ENCODE assay signal across 11 cellular contexts in genomic region chr7:22858274-22858639, GRCh38. TPM values are rescaled to one million over a fixed set of nuclear protein-coding genes. Genes with fewer than 3 reads are reported as not detected.
DNase-seq lines count a peak whose midpoint lies in the region; ATAC-seq and TF ChIP-seq lines count a peak whose summit lies in the region.
"Had no signal": no experiment of that assay in that cellular context is flagged by ENCODE, and none has a peak within 500 bp of the region (broad histone marks: within the 10 kb centered on the region; RNA-seq: fewer than 3 reads in every experiment).

No MANE protein-coding gene starts in this region.

- peaks cover 27 to 32% of the 10 kb centered on the region in 2 donors for H3K4me1 Mint-ChIP-seq in natural killer cell treated with Interleukin-12 subunit alpha and Interleukin-12 subunit beta and Interleukin-15 and Interleukin-18, amount 100 ng/mL, for 72 hours (ENCODE audit: low read depth in 2 of 2)
- H3K4me1 Mint-ChIP-seq in natural killer cell: peaks cover 16 to 19% of the 10 kb centered on the region in 2 donors
- peaks cover 59% of the 10 kb centered on the region for H3K4me1 Mint-ChIP-seq in activated naive CD8-positive, alpha-beta T cell treated with anti-CD3 and anti-CD28 coated beads, Interleukin-2, amount 50 U/mL, for 24 hours

- H3K27me3 ChIP-seq in left lung (no peaks in the 10 kb centered on the region), aorta (ENCODE audit: control insufficient read depth in 1 of 2, insufficient read depth in 2 of 2, low read length in 1 of 2) (no peaks in the 10 kb centered on the region), MM.1S (replicated peaks; ENCODE audit: insufficient read depth, low read length) (no peaks in the 10 kb centered on the region)

- peaks cover 3 to 38% of the 10 kb centered on the region in 2 donors for H3K4me1 ChIP-seq in left lung
- peaks cover 0 to 9% of the 10 kb centered on the region in 2 donors for H3K4me1 ChIP-seq in aorta (ENCODE audit: control insufficient read depth in 1 of 2, insufficient read depth in 2 of 2, low read length in 2 of 2)
- H3K4me1 ChIP-seq in MM.1S (ENCODE audit: low read length): peaks cover 9% of the 10 kb centered on the region; the same call in 1 of the 2 replicates

- no peak for ATAC-seq in natural killer cell treated with Interleukin-12 subunit alpha and Interleukin-12 subunit beta and Interleukin-15 and Interleukin-18, amount 100 ng/mL, for 72 hours
- no peak for ATAC-seq in natural killer cell
- no peak for ATAC-seq in activated naive CD8-positive, alpha-beta T cell treated with anti-CD3 and anti-CD28 coated beads, Interleukin-2, amount 50 U/mL, for 24 hours
- no peak for ATAC-seq in left lung
- no peak for ATAC-seq in aorta (ENCODE audit: low FRiP score)
- no peak for ATAC-seq in GM21825 (IDR thresholded peaks at IDR 0.05; ENCODE audit: unreplicated experiment)
- ATAC-seq: left ventricle myocardium superior had no signal

- H3K36me3 ChIP-seq in left lung: peaks cover 0 to 8% of the 10 kb centered on the region in 2 donors
- peaks cover 2 to 7% of the 10 kb centered on the region in 2 donors for H3K36me3 ChIP-seq in aorta (ENCODE audit: control insufficient read depth in 1 of 2, insufficient read depth in 2 of 2, low read length in 1 of 2)
- no peaks in the 10 kb centered on the region; the same call in 1 of the 2 replicates for H3K36me3 ChIP-seq in MM.1S (replicated peaks; ENCODE audit: insufficient read depth, low read length)

- peaks cover 16% of the 10 kb centered on the region for H3K79me2 ChIP-seq in MM.1S (ENCODE audit: low read length)

- H3K9ac ChIP-seq in MM.1S (ENCODE audit: low read length): no peak overlapping the region

- 68 to 69% methylated on average over 1 of the region's 1 CpG for WGBS in aorta, 2 donors

- peak overlapping the region; percentile 45 for H3K4me3 Mint-ChIP-seq in natural killer cell treated with Interleukin-12 subunit alpha and Interleukin-12 subunit beta and Interleukin-15 and Interleukin-18, amount 100 ng/mL, for 72 hours
- no peak overlapping the region for H3K4me3 Mint-ChIP-seq in natural killer cell
- peak overlapping the region; percentile 28 for H3K4me3 Mint-ChIP-seq in activated naive CD8-positive, alpha-beta T cell treated with anti-CD3 and anti-CD28 coated beads, Interleukin-2, amount 50 U/mL, for 24 hours

- no peak for TF ChIP-seq CTCF in natural killer cell (IDR thresholded peaks at IDR 0.05)
- no peak for TF ChIP-seq CTCF in left lung (IDR thresholded peaks at IDR 0.05)
- no peak for TF ChIP-seq CTCF in MM.1S (IDR thresholded peaks at IDR 0.05; ENCODE audit: low read length)

- H3K36me3 Mint-ChIP-seq in natural killer cell treated with Interleukin-12 subunit alpha and Interleukin-12 subunit beta and Interleukin-15 and Interleukin-18, amount 100 ng/mL, for 72 hours: peaks cover 33% of the 10 kb centered on the region
- H3K36me3 Mint-ChIP-seq in natural killer cell: peaks cover 9% of the 10 kb centered on the region
- peaks cover 71% of the 10 kb centered on the region for H3K36me3 Mint-ChIP-seq in activated naive CD8-positive, alpha-beta T cell treated with anti-CD3 and anti-CD28 coated beads, Interleukin-2, amount 50 U/mL, for 24 hours (ENCODE audit: low read depth)

- H3K4me3 ChIP-seq in left lung (no peak overlapping the region), aorta (ENCODE audit: low read length in 2 of 2) (no peak overlapping the region), MM.1S (ENCODE audit: low read length) (no peak overlapping the region)
- H3K4me3 ChIP-seq: HAP-1 had no signal

- no peak overlapping the region for H3K4me2 ChIP-seq in MM.1S (ENCODE audit: low read depth, low read length)

- no peak for DNase-seq in natural killer cell treated with Interleukin-12 subunit alpha and Interleukin-12 subunit beta and Interleukin-15 and Interleukin-18, amount 100 ng/mL, for 72 hours (ENCODE audit: low spot score)
- no peak for DNase-seq in natural killer cell
- no peak for DNase-seq in activated naive CD8-positive, alpha-beta T cell treated with anti-CD3 and anti-CD28 coated beads, Interleukin-2, amount 50 U/mL, for 24 hours
- DNase-seq in left lung: no peak
- DNase-seq in aorta: no peak
- no peak for DNase-seq in MM.1S
- DNase-seq in ACHN: no peak
- DNase-seq: left ventricle myocardium superior, SHP77 treated with DMSO at 0.1 percent for 48 hours had no signal

- in situ Hi-C loops in ACHN (cut with HindIII; ENCODE audit: low pct_ligation_motif_present, low pct_unique_long_range_greater_than_20kb, low sequenced_read_pairs): no loop called here

- H4K20me1 ChIP-seq in MM.1S (ENCODE audit: insufficient read depth, low read length): no peaks in the 10 kb centered on the region

- H3K27me3 Mint-ChIP-seq in natural killer cell treated with Interleukin-12 subunit alpha and Interleukin-12 subunit beta and Interleukin-15 and Interleukin-18, amount 100 ng/mL, for 72 hours: no peaks in the 10 kb centered on the region
- no peaks in the 10 kb centered on the region for H3K27me3 Mint-ChIP-seq in natural killer cell (ENCODE audit: low read depth in 2 of 2)
- H3K27me3 Mint-ChIP-seq in activated naive CD8-positive, alpha-beta T cell treated with anti-CD3 and anti-CD28 coated beads, Interleukin-2, amount 50 U/mL, for 24 hours: peaks cover 1% of the 10 kb centered on the region

- H3K9me3 Mint-ChIP-seq in natural killer cell treated with Interleukin-12 subunit alpha and Interleukin-12 subunit beta and Interleukin-15 and Interleukin-18, amount 100 ng/mL, for 72 hours: no peaks in the 10 kb centered on the region
- no peaks in the 10 kb centered on the region for H3K9me3 Mint-ChIP-seq in natural killer cell
- no peaks in the 10 kb centered on the region for H3K9me3 Mint-ChIP-seq in activated naive CD8-positive, alpha-beta T cell treated with anti-CD3 and anti-CD28 coated beads, Interleukin-2, amount 50 U/mL, for 24 hours

- intact Hi-C loops in natural killer cell (cut with micrococcal nuclease) (no loop called here), left lung (cut with DNase I) (no loop called here), aorta (cut with DNase I) (loop anchor here (10.0 kb wide), 4 partner anchors 87 to 293 kb away; partner anchors contain the start of gene HYCC1 (in 1 of the 2))

- H3K9me2 ChIP-seq in MM.1S (replicated peaks; ENCODE audit: insufficient read depth, low read length): no peaks in the 10 kb centered on the region

- H3K9me3 ChIP-seq in left lung (no peaks in the 10 kb centered on the region), aorta (ENCODE audit: control insufficient read depth, low read length) (no peaks in the 10 kb centered on the region), MM.1S (replicated peaks; ENCODE audit: insufficient read depth, low read length) (no peaks in the 10 kb centered on the region)
- H3K9me3 ChIP-seq: HAP-1 had no signal

- peaks cover 40% of the 10 kb centered on the region for H3F3A ChIP-seq in MM.1S (ENCODE audit: insufficient read depth, low read length)

- H3K27ac Mint-ChIP-seq in natural killer cell treated with Interleukin-12 subunit alpha and Interleukin-12 subunit beta and Interleukin-15 and Interleukin-18, amount 100 ng/mL, for 72 hours: peak overlapping the region; percentile 53 to 76
- H3K27ac Mint-ChIP-seq in natural killer cell: no peak overlapping the region
- peak overlapping the region; percentile 85 for H3K27ac Mint-ChIP-seq in activated naive CD8-positive, alpha-beta T cell treated with anti-CD3 and anti-CD28 coated beads, Interleukin-2, amount 50 U/mL, for 24 hours

- H2AFZ ChIP-seq in MM.1S (ENCODE audit: low read length): no peak overlapping the region

- peak overlapping the region; percentile 40 to 62 for H3K27ac ChIP-seq in left lung
- peak overlapping the region; percentile 59 to 87 for H3K27ac ChIP-seq in aorta (ENCODE audit: low read depth in 1 of 2, low read length in 2 of 2)
- H3K27ac ChIP-seq in MM.1S (ENCODE audit: low read length): no peak overlapping the region

RNA-seq across cellular contexts. Expression of gene TOMM7, which starts 35.6 kb away (rescaled TPM):
- total RNA-seq in natural killer cell treated with Interleukin-12 subunit alpha and Interleukin-12 subunit beta and Interleukin-15 and Interleukin-18, amount 100 ng/mL, for 72 hours: 100 to 1,000 TPM; 136 to 203 TPM
- 100 to 1,000 TPM; 194 to 286 (median 269) TPM for total RNA-seq in natural killer cell
- 100 to 1,000 TPM; 234 to 278 TPM for total RNA-seq in left lung
- 100 to 1,000 TPM; 250 to 305 TPM for total RNA-seq in aorta
- polyA plus RNA-seq in aorta: 1,000 to 10,000 TPM in 1 of 2 donors, 100 to 1,000 TPM in 1; 595 to 1,149 TPM

Comparison
In these comparisons a context has a peak if more than half of its experiments do, and no peak if none do; other contexts are left out.
1. H3K27ac Mint-ChIP-seq: peak in natural killer cell treated with Interleukin-12 subunit alpha and Interleukin-12 subunit beta and Interleukin-15 and Interleukin-18, amount 100 ng/mL, for 72 hours (2 of 2) and activated naive CD8-positive, alpha-beta T cell treated with anti-CD3 and anti-CD28 coated beads, Interleukin-2, amount 50 U/mL, for 24 hours (single experiment); none in natural killer cell (0 of 2).
2. intact Hi-C loops: an anchor here in aorta (10.0 kb wide); none called in natural killer cell and left lung.